Comparison of ENCODE assay signal across 17 cellular contexts in the genomic region with DNA sequence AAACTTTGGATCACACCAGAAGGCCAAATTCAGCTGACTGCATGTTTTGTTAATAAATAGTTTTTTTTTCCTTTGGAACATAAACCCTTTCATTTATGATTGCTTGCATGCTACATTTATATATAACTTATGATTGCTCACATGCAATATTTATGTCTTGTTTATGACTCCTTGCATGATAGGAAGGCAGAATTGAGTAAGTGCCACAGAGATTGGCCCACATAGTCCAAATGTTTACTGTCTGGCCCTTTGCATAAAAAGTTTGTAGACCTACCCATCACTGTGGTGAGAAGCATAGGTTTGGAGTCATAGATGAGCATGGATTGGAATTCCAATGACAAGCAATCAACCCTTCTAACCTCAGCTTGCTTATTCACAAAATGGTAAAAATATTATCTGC.
"Had no signal": no experiment of that assay in that cellular context is flagged by ENCODE, and none has a peak within 500 bp of the region (broad histone marks: within the 10 kb centered on the region; RNA-seq: fewer than 3 reads in every experiment).

No MANE protein-coding gene starts in this region.

- H3K27me3 ChIP-seq: neural progenitor cell, right atrium auricular region, sigmoid colon, stomach, tibial artery had no signal

- DNase-seq: cortex of kidney; effector memory CD8-positive, alpha-beta T cell; hypothalamus; immature natural killer cell; islet precursor cell; naive thymus-derived CD4-positive, alpha-beta T cell; nucleus accumbens; sigmoid colon; stimulated activated CD4-positive, alpha-beta T cell treated with anti-CD3 and anti-CD28 coated beads, Interleukin-2, amount 100 ng/mL, for 24 hours; stimulated activated CD4-positive, alpha-beta T cell treated with anti-CD3 and anti-CD28 coated beads, Interleukin-4, amount 100 ng/mL, for 24 hours; stimulated activated naive CD4-positive, alpha-beta T cell treated with Interleukin-2 at 50 U/mL for 16 hours; stomach; tibial artery had no signal

- H3K9me3 ChIP-seq: prostate gland, right atrium auricular region, sigmoid colon, stomach, tibial artery had no signal

- H3K4me3 ChIP-seq: lung, neural progenitor cell, prostate gland, right atrium auricular region, sigmoid colon, stomach, tibial artery had no signal

- H3K36me3 ChIP-seq: prostate gland had no signal

- H3K4me1 ChIP-seq: neural progenitor cell, prostate gland had no signal

- H3K27ac ChIP-seq: neural progenitor cell, prostate gland, right atrium auricular region, sigmoid colon, stomach, tibial artery had no signal
